12 cellular contexts compared by ENCODE assay signal in the genomic region with DNA sequence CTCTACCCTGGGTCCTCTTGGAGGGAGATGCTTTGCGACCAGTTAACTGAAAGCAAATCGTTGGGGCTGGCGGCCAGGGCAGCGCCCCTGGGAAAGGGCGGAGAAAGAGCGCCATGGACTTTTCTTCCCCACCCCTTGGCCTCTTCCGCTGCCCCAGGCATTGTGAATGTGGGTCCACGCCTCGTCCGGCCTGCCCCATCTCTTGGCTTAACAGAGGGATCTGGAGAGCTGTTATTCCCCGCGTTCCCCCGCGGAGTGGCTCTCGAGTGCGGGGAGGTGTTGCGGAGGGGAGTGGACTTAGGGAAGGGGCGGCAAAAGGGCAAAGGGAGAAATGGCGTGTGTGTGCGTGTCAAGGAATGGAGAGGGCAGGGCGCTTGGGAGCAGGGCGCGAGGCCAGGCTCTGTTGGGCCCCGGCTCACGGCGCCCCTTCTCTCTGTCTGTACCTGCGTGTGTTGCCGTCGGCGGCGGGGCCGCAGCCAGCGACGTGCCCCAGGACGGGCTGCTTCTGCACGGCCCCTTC. TPM values are rescaled to one million over a fixed set of nuclear protein-coding genes. Genes with fewer than 3 reads are reported as not detected.
DNase-seq lines count a peak whose midpoint lies in the region; ATAC-seq and TF ChIP-seq lines count a peak whose summit lies in the region.
"Had no signal": no experiment of that assay in that cellular context is flagged by ENCODE, and none has a peak within 500 bp of the region (broad histone marks: within the 10 kb centered on the region; RNA-seq: fewer than 3 reads in every experiment).

No MANE protein-coding gene starts in this region.

- H3K9me3 Mint-ChIP-seq in osteocyte (ENCODE audit: unreplicated experiment), result no peaks in the 10 kb centered on the region
- H3K9me3 Mint-ChIP-seq: T-helper 1 cell treated with Interleukin-12 subunit alpha and Interleukin-12 subunit beta and Interleukin-4 antibody, amounts not matched to agents 30 μg/mL and 1 μg/mL, for 36 hours had no signal

- DNase-seq in D341Med (ENCODE audit: low spot score), result peak; percentile 12
- DNase-seq in hepatocyte (ENCODE audit: low spot score), result peak; percentile 40
- peak; percentile 79 for DNase-seq in osteocyte (ENCODE audit: extremely low spot score, unreplicated experiment)
- DNase-seq in brain microvascular endothelial cell, result no peak
- no peak for DNase-seq in iPS-NIHi11 (ENCODE audit: low spot score)
- DNase-seq in occipital lobe (lab: John Stamatoyannopoulos, UW), result no peak
- DNase-seq: Karpas-422 had no signal

- peak overlapping the region; percentile 69 for H3K4me2 ChIP-seq in hepatocyte

- H4K20me1 ChIP-seq in hepatocyte (ENCODE audit: insufficient read depth, poor library complexity, severe bottlenecking), result no peaks in the 10 kb centered on the region

- H3K4me1 ChIP-seq in HUES6 (ENCODE audit: control insufficient read depth, insufficient read depth, low read length), result peaks cover 33% of the 10 kb centered on the region
- peaks cover 12% of the 10 kb centered on the region for H3K4me1 ChIP-seq in hepatocyte (ENCODE audit: insufficient read depth)

- no peak for ATAC-seq in GM21360 (IDR thresholded peaks at IDR 0.05; ENCODE audit: unreplicated experiment)

- peaks cover 61% of the 10 kb centered on the region for H3K27me3 Mint-ChIP-seq in osteocyte (ENCODE audit: unreplicated experiment)

- H3K27me3 ChIP-seq in HUES6 (ENCODE audit: control insufficient read depth, insufficient read depth, low read length) (peaks cover 100% of the 10 kb centered on the region), hepatocyte (peaks cover 100% of the 10 kb centered on the region), brain microvascular endothelial cell (replicated peaks) (peaks cover 97% of the 10 kb centered on the region)

- no peaks in the 10 kb centered on the region for H3K79me2 ChIP-seq in hepatocyte

- H3K9me3 ChIP-seq in HUES6 (ENCODE audit: control insufficient read depth, insufficient read depth, low read depth, low read length) (no peaks in the 10 kb centered on the region), hepatocyte (ENCODE audit: low read depth) (no peaks in the 10 kb centered on the region)
- H3K9me3 ChIP-seq: ascending aorta had no signal

- H3K9me2 ChIP-seq in hepatocyte (replicated peaks; ENCODE audit: insufficient read depth), result no peaks in the 10 kb centered on the region

- H3K36me3 ChIP-seq in HUES6 (ENCODE audit: control insufficient read depth, insufficient read depth, low read length) (no peaks in the 10 kb centered on the region), hepatocyte (replicated peaks; ENCODE audit: insufficient read depth, low read depth) (no peaks in the 10 kb centered on the region), brain microvascular endothelial cell (replicated peaks) (no peaks in the 10 kb centered on the region)
- H3K36me3 ChIP-seq: ascending aorta had no signal

- H3K4me3 Mint-ChIP-seq in osteocyte (ENCODE audit: unreplicated experiment), result peak overlapping the region; percentile 38
- H3K4me3 Mint-ChIP-seq: T-helper 1 cell treated with Interleukin-12 subunit alpha and Interleukin-12 subunit beta and Interleukin-4 antibody, amounts not matched to agents 30 μg/mL and 1 μg/mL, for 36 hours had no signal

- peak overlapping the region; percentile 48 for H3K4me3 ChIP-seq in HUES6 (ENCODE audit: low read depth, low read length)
- H3K4me3 ChIP-seq in hepatocyte, result no peak overlapping the region
- H3K4me3 ChIP-seq in brain microvascular endothelial cell (ENCODE audit: low read depth, low read length), result no peak overlapping the region

- no peak overlapping the region for H3K27ac Mint-ChIP-seq in osteocyte (ENCODE audit: unreplicated experiment)
- H3K27ac Mint-ChIP-seq: T-helper 1 cell treated with Interleukin-12 subunit alpha and Interleukin-12 subunit beta and Interleukin-4 antibody, amounts not matched to agents 30 μg/mL and 1 μg/mL, for 36 hours had no signal

- H3K9ac ChIP-seq in HUES6 (ENCODE audit: low read length), result no peak overlapping the region

- no peaks in the 10 kb centered on the region for H3K36me3 Mint-ChIP-seq in osteocyte (ENCODE audit: unreplicated experiment)

- in situ Hi-C loops in brain microvascular endothelial cell (cut with HindIII; ENCODE audit: low pct_ligation_motif_present, low sequenced_read_pairs), result no loop called here

- H3K27ac ChIP-seq in HUES6 (ENCODE audit: low read depth, low read length) (no peak overlapping the region), hepatocyte (no peak overlapping the region), brain microvascular endothelial cell (no peak overlapping the region)
- H3K27ac ChIP-seq: ascending aorta had no signal

- peak overlapping the region; percentile 35 for H2AFZ ChIP-seq in hepatocyte

- TF ChIP-seq CTCF in hepatocyte (IDR thresholded peaks at IDR 0.05; ENCODE audit: poor library complexity) (no peak), osteocyte (IDR thresholded peaks at IDR 0.05) (no peak), brain microvascular endothelial cell (IDR thresholded peaks at IDR 0.05; ENCODE audit: low read depth, low read length, missing control alignments) (no peak)

- H3K4me1 Mint-ChIP-seq in osteocyte (ENCODE audit: unreplicated experiment), result peaks cover 15% of the 10 kb centered on the region

- 1% methylated on average over 30 of the region's 36 CpGs for WGBS in hepatocyte (ENCODE audit: low lambda C conversion rate, missing lambda C conversion rate)

RNA-seq across cellular contexts. Expression of gene EMX1, which starts 6.6 kb away (rescaled TPM):
- 0.12 and 1.2 TPM in 2 replicates for total RNA-seq in hepatocyte
- polyA plus RNA-seq in hepatocyte, result 0.16 and 0.34 TPM in 2 replicates
- not detected in 2 replicates for total RNA-seq in osteocyte
- total RNA-seq in occipital lobe, result 21.1 TPM
- total RNA-seq: ascending aorta, myocyte had no signal

RNA-seq across cellular contexts. Expression of gene SPR, which starts 36.7 kb away (rescaled TPM):
- 44.8 and 48.3 TPM in 2 replicates for total RNA-seq in hepatocyte
- 55.3 and 63.3 TPM in 2 replicates for polyA plus RNA-seq in hepatocyte
- 6.2 and 7.1 TPM in 2 replicates for total RNA-seq in osteocyte
- total RNA-seq in occipital lobe, result 1.2 TPM

Comparison
In these comparisons a context has a peak if more than half of its experiments do, and no peak if none do; other contexts are left out.
1. DNase-seq: peak in D341Med (single experiment), hepatocyte (single experiment) and osteocyte (single experiment); none in brain microvascular endothelial cell (single experiment), iPS-NIHi11 (single experiment) and occipital lobe (single experiment).
2. RNA of gene EMX1, which starts 6.6 kb away (total RNA-seq): 21.1 TPM in occipital lobe (single experiment); 0.12 to 1.2 TPM in hepatocyte and not detected in osteocyte; every median in the first group is over 10 times any median in the second.